22 cellular contexts compared by ENCODE assay signal in genomic region chrX:370963-371745, GRCh38. TPM values are rescaled to one million over a fixed set of nuclear protein-coding genes. Genes with fewer than 3 reads are reported as not detected.
DNase-seq lines count a peak whose midpoint lies in the region; ATAC-seq and TF ChIP-seq lines count a peak whose summit lies in the region.
"Had no signal": no experiment of that assay in that cellular context is flagged by ENCODE, and none has a peak within 500 bp of the region (broad histone marks: within the 10 kb centered on the region; RNA-seq: fewer than 3 reads in every experiment).

No MANE protein-coding gene starts in this region.

- DNase-seq in GM20000 (ENCODE audit: low spot score) = peak; percentile 47
- no peak for DNase-seq in WTC11 (ENCODE audit: low spot score)
- no peak for DNase-seq in left ventricle myocardium inferior
- DNase-seq in sciatic nerve (ENCODE audit: low spot score) = no peak
- no peak for DNase-seq in HuH-7 (ENCODE audit: low spot score)
- DNase-seq: activated naive CD4-positive, alpha-beta T cell treated with anti-CD3 and anti-CD28 coated beads, Interleukin-2, amount 50 U/mL, for 16 hours; dorsolateral prefrontal cortex; GDM1; mammary epithelial cell; MV-4-11; NCI-H2081; NCI-H524 treated with DMSO at 0.1 percent for 48 hours; OCI-M1; stimulated activated CD4-positive, alpha-beta T cell treated with anti-CD3 and anti-CD28 coated beads, Interleukin-2, amount 100 ng/mL, for 48 hours; T1000 had no signal

- peaks cover 44% of the 10 kb centered on the region for H3K4me1 ChIP-seq in left ventricle myocardium inferior
- H3K4me1 ChIP-seq: right lobe of liver, SJSA1 had no signal

- peaks cover 27% of the 10 kb centered on the region for H3K27me3 Mint-ChIP-seq in WTC11 (ENCODE audit: low read depth)

- H3K36me3 ChIP-seq in left ventricle myocardium inferior = no peaks in the 10 kb centered on the region
- H3K36me3 ChIP-seq: right lobe of liver, SJSA1, suprapubic skin had no signal

- CTCF ChIA-PET in WTC11 (lab: Charles Lee) = no interaction called here

- ATAC-seq in WTC11 (no peak), sciatic nerve (peak; percentile 32), GM19455 (IDR thresholded peaks at IDR 0.05; ENCODE audit: unreplicated experiment) (no peak), HG03097 (IDR thresholded peaks at IDR 0.05; ENCODE audit: low FRiP score, unreplicated experiment) (no peak)
- ATAC-seq: esophagus mucosa, GM23338 had no signal

- POLR2A ChIA-PET in WTC11 (lab: Charles Lee) = no interaction called here

- peak overlapping the region; percentile 89 for H3K27ac Mint-ChIP-seq in WTC11
- H3K27ac Mint-ChIP-seq: GM23338 had no signal

- TF ChIP-seq CTCF in GM20000 (IDR thresholded peaks at IDR 0.05; ENCODE audit: extremely low read depth, missing control alignments) (no peak), WTC11 (IDR thresholded peaks at IDR 0.05) (no peak), left ventricle myocardium inferior (IDR thresholded peaks at IDR 0.05; ENCODE audit: borderline replicate concordance) (no peak)

- H3K36me3 Mint-ChIP-seq in WTC11 = peaks cover 7% of the 10 kb centered on the region; the same call in 1 of the 2 replicates

- H3K4me3 Mint-ChIP-seq in WTC11 = no peak overlapping the region

- peaks cover 43% of the 10 kb centered on the region for H3K4me1 Mint-ChIP-seq in WTC11

- intact Hi-C loops in left ventricle myocardium inferior (cut with micrococcal nuclease) = no loop called here
- intact Hi-C loops in sciatic nerve (cut with DNase I) = loop anchor here (2.0 kb wide), 1 partner anchor 50 kb away; no protein-coding TSS in a partner anchor

- peaks cover 41% of the 10 kb centered on the region for H3K27me3 ChIP-seq in left ventricle myocardium inferior (ENCODE audit: low read depth)
- H3K27me3 ChIP-seq: right lobe of liver, SJSA1 had no signal

- H3K4me3 ChIP-seq in left ventricle myocardium inferior = peak overlapping the region; percentile 68
- H3K4me3 ChIP-seq: dorsolateral prefrontal cortex, right lobe of liver, SJSA1, suprapubic skin had no signal

- peak overlapping the region; percentile 96 for H3K27ac ChIP-seq in left ventricle myocardium inferior (replicated peaks)
- H3K27ac ChIP-seq: dorsolateral prefrontal cortex, right lobe of liver, SJSA1, suprapubic skin had no signal

- no peaks in the 10 kb centered on the region for H3K9me3 ChIP-seq in left ventricle myocardium inferior (replicated peaks)
- H3K9me3 ChIP-seq: right lobe of liver, suprapubic skin had no signal

- no peaks in the 10 kb centered on the region for H3K9me3 Mint-ChIP-seq in WTC11
- H3K9me3 Mint-ChIP-seq: GM23338 had no signal

TF ChIP-seq in WTC11, 78 proteins besides CTCF, POLR2A, EP300 and RAD21:
- TF ChIP-seq ZNF317 (CRISPR knock-in tag; IDR thresholded peaks at IDR 0.05; ENCODE audit: borderline replicate concordance, low read depth) (no peak), ZNF219 (CRISPR knock-in tag; IDR thresholded peaks at IDR 0.05; ENCODE audit: borderline replicate concordance) (no peak), GTF2I (CRISPR knock-in tag; conservative IDR thresholded peaks at IDR 0.05) (no peak), FOXK1 (CRISPR knock-in tag; IDR thresholded peaks at IDR 0.05) (no peak), NFE2L1 (CRISPR knock-in tag; IDR thresholded peaks at IDR 0.05) (no peak), NR1H2 (CRISPR knock-in tag; IDR thresholded peaks at IDR 0.05) (no peak), ZNF396 (CRISPR knock-in tag; IDR thresholded peaks at IDR 0.05; ENCODE audit: borderline replicate concordance) (no peak), IRF2 (CRISPR knock-in tag; IDR thresholded peaks at IDR 0.05; ENCODE audit: borderline replicate concordance, low read depth) (no peak), ZNF263 (CRISPR knock-in tag; IDR thresholded peaks at IDR 0.05; ENCODE audit: low read depth) (no peak), ZSCAN18 (CRISPR knock-in tag; IDR thresholded peaks at IDR 0.05) (no peak)
- TF ChIP-seq, protein P1, sequence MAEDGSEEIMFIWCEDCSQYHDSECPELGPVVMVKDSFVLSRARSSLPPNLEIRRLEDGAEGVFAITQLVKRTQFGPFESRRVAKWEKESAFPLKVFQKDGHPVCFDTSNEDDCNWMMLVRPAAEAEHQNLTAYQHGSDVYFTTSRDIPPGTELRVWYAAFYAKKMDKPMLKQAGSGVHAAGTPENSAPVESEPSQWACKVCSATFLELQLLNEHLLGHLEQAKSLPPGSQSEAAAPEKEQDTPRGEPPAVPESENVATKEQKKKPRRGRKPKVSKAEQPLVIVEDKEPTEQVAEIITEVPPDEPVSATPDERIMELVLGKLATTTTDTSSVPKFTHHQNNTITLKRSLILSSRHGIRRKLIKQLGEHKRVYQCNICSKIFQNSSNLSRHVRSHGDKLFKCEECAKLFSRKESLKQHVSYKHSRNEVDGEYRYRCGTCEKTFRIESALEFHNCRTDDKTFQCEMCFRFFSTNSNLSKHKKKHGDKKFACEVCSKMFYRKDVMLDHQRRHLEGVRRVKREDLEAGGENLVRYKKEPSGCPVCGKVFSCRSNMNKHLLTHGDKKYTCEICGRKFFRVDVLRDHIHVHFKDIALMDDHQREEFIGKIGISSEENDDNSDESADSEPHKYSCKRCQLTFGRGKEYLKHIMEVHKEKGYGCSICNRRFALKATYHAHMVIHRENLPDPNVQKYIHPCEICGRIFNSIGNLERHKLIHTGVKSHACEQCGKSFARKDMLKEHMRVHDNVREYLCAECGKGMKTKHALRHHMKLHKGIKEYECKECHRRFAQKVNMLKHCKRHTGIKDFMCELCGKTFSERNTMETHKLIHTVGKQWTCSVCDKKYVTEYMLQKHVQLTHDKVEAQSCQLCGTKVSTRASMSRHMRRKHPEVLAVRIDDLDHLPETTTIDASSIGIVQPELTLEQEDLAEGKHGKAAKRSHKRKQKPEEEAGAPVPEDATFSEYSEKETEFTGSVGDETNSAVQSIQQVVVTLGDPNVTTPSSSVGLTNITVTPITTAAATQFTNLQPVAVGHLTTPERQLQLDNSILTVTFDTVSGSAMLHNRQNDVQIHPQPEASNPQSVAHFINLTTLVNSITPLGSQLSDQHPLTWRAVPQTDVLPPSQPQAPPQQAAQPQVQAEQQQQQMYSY (CRISPR knock-in tag; IDR thresholded peaks at IDR 0.05) = no peak
- TF ChIP-seq, protein P2, sequence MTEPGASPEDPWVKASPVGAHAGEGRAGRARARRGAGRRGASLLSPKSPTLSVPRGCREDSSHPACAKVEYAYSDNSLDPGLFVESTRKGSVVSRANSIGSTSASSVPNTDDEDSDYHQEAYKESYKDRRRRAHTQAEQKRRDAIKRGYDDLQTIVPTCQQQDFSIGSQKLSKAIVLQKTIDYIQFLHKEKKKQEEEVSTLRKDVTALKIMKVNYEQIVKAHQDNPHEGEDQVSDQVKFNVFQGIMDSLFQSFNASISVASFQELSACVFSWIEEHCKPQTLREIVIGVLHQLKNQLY (CRISPR knock-in tag; IDR thresholded peaks at IDR 0.05) = no peak
- TF ChIP-seq, protein P3, sequence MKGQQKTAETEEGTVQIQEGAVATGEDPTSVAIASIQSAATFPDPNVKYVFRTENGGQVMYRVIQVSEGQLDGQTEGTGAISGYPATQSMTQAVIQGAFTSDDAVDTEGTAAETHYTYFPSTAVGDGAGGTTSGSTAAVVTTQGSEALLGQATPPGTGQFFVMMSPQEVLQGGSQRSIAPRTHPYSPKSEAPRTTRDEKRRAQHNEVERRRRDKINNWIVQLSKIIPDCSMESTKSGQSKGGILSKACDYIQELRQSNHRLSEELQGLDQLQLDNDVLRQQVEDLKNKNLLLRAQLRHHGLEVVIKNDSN (CRISPR knock-in tag; IDR thresholded peaks at IDR 0.05) = no peak
- TF ChIP-seq, protein P4, sequence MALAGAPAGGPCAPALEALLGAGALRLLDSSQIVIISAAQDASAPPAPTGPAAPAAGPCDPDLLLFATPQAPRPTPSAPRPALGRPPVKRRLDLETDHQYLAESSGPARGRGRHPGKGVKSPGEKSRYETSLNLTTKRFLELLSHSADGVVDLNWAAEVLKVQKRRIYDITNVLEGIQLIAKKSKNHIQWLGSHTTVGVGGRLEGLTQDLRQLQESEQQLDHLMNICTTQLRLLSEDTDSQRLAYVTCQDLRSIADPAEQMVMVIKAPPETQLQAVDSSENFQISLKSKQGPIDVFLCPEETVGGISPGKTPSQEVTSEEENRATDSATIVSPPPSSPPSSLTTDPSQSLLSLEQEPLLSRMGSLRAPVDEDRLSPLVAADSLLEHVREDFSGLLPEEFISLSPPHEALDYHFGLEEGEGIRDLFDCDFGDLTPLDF (CRISPR knock-in tag; IDR thresholded peaks at IDR 0.05) = no peak

RNA-seq across cellular contexts. Expression of gene PPP2R3B, which starts 15.6 kb away (rescaled TPM):
- total RNA-seq in WTC11 (2021) (103 to 130 TPM (median 107 TPM) in 3 replicates), left ventricle myocardium inferior (170 TPM), sciatic nerve (35.4 TPM)

RNA-seq across cellular contexts. Expression of gene GTPBP6, which starts 52.6 kb away (rescaled TPM):
- total RNA-seq in WTC11 (2021) (63.9 to 68.5 TPM (median 67.9 TPM) in 3 replicates), left ventricle myocardium inferior (51.1 TPM), sciatic nerve (43.1 TPM)
